In the genomic region with DNA sequence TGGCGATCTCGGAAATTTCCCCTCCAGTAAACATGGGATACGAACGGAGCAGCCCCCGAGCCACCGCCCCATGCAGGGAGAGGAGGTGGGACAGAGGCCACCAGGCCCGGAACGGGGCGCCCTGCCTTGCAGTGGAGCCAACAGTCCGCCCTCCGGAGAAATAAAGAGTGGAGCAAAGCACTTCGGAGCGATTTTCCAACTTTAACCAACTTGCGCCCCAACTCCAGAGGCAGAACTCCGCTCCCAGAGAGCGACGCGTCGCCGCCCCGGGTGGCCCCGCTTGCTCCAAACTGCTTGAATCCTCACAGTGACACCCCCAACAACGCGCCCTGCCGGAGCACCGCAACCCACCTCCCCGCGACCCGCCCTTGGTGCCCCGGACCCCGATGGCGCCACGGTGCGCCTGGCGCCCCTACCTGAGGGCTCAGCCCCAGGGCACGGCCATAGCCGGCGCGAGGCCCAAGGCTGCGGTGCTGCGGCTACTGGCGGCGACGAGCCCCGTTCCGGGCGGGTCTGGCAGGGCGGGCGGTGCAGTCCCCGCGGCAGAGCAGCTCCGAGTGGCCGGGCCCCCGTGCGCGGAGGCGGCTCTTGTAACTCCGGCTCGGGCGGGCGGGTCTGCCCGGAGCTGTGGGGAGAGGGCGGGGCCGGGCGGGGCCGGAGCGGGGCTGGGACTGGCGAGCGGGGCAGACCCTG, we compare ENCODE assay signal across 8 cellular contexts. TPM values are rescaled to one million over a fixed set of nuclear protein-coding genes. Genes with fewer than 3 reads are reported as not detected.
DNase-seq lines count a peak whose midpoint lies in the region; ATAC-seq and TF ChIP-seq lines count a peak whose summit lies in the region.

A gene with protein sequence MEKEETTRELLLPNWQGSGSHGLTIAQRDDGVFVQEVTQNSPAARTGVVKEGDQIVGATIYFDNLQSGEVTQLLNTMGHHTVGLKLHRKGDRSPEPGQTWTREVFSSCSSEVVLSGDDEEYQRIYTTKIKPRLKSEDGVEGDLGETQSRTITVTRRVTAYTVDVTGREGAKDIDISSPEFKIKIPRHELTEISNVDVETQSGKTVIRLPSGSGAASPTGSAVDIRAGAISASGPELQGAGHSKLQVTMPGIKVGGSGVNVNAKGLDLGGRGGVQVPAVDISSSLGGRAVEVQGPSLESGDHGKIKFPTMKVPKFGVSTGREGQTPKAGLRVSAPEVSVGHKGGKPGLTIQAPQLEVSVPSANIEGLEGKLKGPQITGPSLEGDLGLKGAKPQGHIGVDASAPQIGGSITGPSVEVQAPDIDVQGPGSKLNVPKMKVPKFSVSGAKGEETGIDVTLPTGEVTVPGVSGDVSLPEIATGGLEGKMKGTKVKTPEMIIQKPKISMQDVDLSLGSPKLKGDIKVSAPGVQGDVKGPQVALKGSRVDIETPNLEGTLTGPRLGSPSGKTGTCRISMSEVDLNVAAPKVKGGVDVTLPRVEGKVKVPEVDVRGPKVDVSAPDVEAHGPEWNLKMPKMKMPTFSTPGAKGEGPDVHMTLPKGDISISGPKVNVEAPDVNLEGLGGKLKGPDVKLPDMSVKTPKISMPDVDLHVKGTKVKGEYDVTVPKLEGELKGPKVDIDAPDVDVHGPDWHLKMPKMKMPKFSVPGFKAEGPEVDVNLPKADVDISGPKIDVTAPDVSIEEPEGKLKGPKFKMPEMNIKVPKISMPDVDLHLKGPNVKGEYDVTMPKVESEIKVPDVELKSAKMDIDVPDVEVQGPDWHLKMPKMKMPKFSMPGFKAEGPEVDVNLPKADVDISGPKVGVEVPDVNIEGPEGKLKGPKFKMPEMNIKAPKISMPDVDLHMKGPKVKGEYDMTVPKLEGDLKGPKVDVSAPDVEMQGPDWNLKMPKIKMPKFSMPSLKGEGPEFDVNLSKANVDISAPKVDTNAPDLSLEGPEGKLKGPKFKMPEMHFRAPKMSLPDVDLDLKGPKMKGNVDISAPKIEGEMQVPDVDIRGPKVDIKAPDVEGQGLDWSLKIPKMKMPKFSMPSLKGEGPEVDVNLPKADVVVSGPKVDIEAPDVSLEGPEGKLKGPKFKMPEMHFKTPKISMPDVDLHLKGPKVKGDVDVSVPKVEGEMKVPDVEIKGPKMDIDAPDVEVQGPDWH (N-terminal part only) (minus strand): TSS at position 563 of the 693 bp plus-strand sequence. CDS start 10,708 bp downstream, outside the sequence.

- peak within 1 kb of the TSS; percentile 82 for H3K4me3 Mint-ChIP-seq in progenitor cell of endocrine pancreas (ENCODE audit: low read depth)

- H3K27ac Mint-ChIP-seq in progenitor cell of endocrine pancreas, result peak within 1 kb of the TSS; percentile 88

- WGBS in heart right ventricle, 2 donors, result 0 to 1% methylated on average over 61 to 69 of the region's 69 CpGs

- H3K4me2 ChIP-seq in BLaER1, result peak within 1 kb of the TSS; percentile 95

- H3K36me3 ChIP-seq in BLaER1 (no peaks in the 10 kb centered on the region), heart right ventricle (peaks cover 0 to 3% (median 0%) of the 10 kb centered on the region in 9 donors)

- TF ChIP-seq CTCF in HFF-Myc (IDR thresholded peaks at IDR 0.05; ENCODE audit: low read depth, low read length, missing control alignments) (no peak), heart right ventricle (IDR thresholded peaks at IDR 0.05) (no peak), progenitor cell of endocrine pancreas (IDR thresholded peaks at IDR 0.05; ENCODE audit: unreplicated experiment) (no peak)

- intact Hi-C loops in heart right ventricle (cut with DNase I), result loop anchor here in 4 of 10 donors (1.0 to 10.0 kb wide), 4 partner anchors 38 to 152 kb away; a partner anchor contains a TSS

- peak; percentile 65 for ATAC-seq in SK-N-SH treated with all-trans-retinoic acid at 6 μM for 48 hours
- peak; percentile 46 to 78 (median 59) for ATAC-seq in heart right ventricle
- ATAC-seq in GM21737 (IDR thresholded peaks at IDR 0.05; ENCODE audit: unreplicated experiment), result no peak

- peaks cover 56% of the 10 kb centered on the region for H3K4me1 ChIP-seq in BLaER1
- peaks cover 25 to 80% (median 66%) of the 10 kb centered on the region in 9 donors for H3K4me1 ChIP-seq in heart right ventricle

- no peak within 1 kb of the TSS for H3K9ac ChIP-seq in BLaER1

- no peaks in the 10 kb centered on the region for H3K9me3 ChIP-seq in BLaER1
- H3K9me3 ChIP-seq in heart right ventricle, result no peaks in the 10 kb centered on the region

- DNase-seq in HFF-Myc (ENCODE audit: extremely low read depth, low read depth) (no peak), amniotic stem cell (lab: John Stamatoyannopoulos, UW) (peak; percentile 53), heart right ventricle (peak; percentile 86 to 91), progenitor cell of endocrine pancreas (ENCODE audit: low spot score, unreplicated experiment) (peak; percentile 61), HPDE6-E6E7 (ENCODE audit: extremely low spot score) (no peak)

- no peaks in the 10 kb centered on the region for H3K36me3 Mint-ChIP-seq in progenitor cell of endocrine pancreas (ENCODE audit: insufficient read depth)

- no peak within 1 kb of the TSS for H3K27ac ChIP-seq in BLaER1
- peak within 1 kb of the TSS; percentile 98 to 100 (median 100) for H3K27ac ChIP-seq in heart right ventricle

- peak within 1 kb of the TSS; percentile 66 for H3K4me3 ChIP-seq in BLaER1
- H3K4me3 ChIP-seq in HFF-Myc (replicated peaks; ENCODE audit: low read depth, low read length), result peak within 1 kb of the TSS; percentile 99
- peak within 1 kb of the TSS; percentile 72 to 100 (median 99) for H3K4me3 ChIP-seq in heart right ventricle

- H4K20me1 ChIP-seq in BLaER1, result peaks cover 48% of the 10 kb centered on the region

- peaks cover 33% of the 10 kb centered on the region for H3K4me1 Mint-ChIP-seq in progenitor cell of endocrine pancreas (ENCODE audit: low read depth)

- H3K9me3 Mint-ChIP-seq in progenitor cell of endocrine pancreas (ENCODE audit: low read depth), result no peaks in the 10 kb centered on the region

- H3K27me3 Mint-ChIP-seq in progenitor cell of endocrine pancreas, result peaks cover 46% of the 10 kb centered on the region

- H3K27me3 ChIP-seq in BLaER1, result peaks cover 77% of the 10 kb centered on the region
- H3K27me3 ChIP-seq in heart right ventricle, result peaks cover 0 to 6% (median 0%) of the 10 kb centered on the region in 7 donors

TF ChIP-seq in SK-N-SH treated with all-trans-retinoic acid at 6 μM for 48 hours, 23 proteins besides CTCF, POLR2A, EP300 and RAD21 (continues in another document):
- TF ChIP-seq ZNF70 (CRISPR knock-in tag; IDR thresholded peaks at IDR 0.05) (no peak), ARNTL (CRISPR knock-in tag; IDR thresholded peaks at IDR 0.05; ENCODE audit: borderline replicate concordance, low read depth) (no peak), ZFP30 (CRISPR knock-in tag; IDR thresholded peaks at IDR 0.05) (no peak), BACH2 (CRISPR knock-in tag; IDR thresholded peaks at IDR 0.05; ENCODE audit: borderline replicate concordance) (no peak), SNAI2 (CRISPR knock-in tag; IDR thresholded peaks at IDR 0.05) (no peak), ZNF8 (CRISPR knock-in tag; IDR thresholded peaks at IDR 0.05) (no peak), OSR1 (CRISPR knock-in tag; IDR thresholded peaks at IDR 0.05) (no peak), ZFP3 (CRISPR knock-in tag; IDR thresholded peaks at IDR 0.05) (no peak), GLIS3 (CRISPR knock-in tag; IDR thresholded peaks at IDR 0.05) (no peak), TOX (CRISPR knock-in tag; IDR thresholded peaks at IDR 0.05; ENCODE audit: borderline replicate concordance) (no peak), CSDC2 (CRISPR knock-in tag; IDR thresholded peaks at IDR 0.05) (no peak), RARB (CRISPR knock-in tag; IDR thresholded peaks at IDR 0.05) (no peak)
- TF ChIP-seq, protein P1, sequence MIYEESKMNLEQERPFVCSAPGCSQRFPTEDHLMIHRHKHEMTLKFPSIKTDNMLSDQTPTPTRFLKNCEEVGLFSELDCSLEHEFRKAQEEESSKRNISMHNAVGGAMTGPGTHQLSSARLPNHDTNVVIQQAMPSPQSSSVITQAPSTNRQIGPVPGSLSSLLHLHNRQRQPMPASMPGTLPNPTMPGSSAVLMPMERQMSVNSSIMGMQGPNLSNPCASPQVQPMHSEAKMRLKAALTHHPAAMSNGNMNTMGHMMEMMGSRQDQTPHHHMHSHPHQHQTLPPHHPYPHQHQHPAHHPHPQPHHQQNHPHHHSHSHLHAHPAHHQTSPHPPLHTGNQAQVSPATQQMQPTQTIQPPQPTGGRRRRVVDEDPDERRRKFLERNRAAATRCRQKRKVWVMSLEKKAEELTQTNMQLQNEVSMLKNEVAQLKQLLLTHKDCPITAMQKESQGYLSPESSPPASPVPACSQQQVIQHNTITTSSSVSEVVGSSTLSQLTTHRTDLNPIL (CRISPR knock-in tag; IDR thresholded peaks at IDR 0.05; ENCODE audit: low read depth), result no peak
- TF ChIP-seq, protein P2, sequence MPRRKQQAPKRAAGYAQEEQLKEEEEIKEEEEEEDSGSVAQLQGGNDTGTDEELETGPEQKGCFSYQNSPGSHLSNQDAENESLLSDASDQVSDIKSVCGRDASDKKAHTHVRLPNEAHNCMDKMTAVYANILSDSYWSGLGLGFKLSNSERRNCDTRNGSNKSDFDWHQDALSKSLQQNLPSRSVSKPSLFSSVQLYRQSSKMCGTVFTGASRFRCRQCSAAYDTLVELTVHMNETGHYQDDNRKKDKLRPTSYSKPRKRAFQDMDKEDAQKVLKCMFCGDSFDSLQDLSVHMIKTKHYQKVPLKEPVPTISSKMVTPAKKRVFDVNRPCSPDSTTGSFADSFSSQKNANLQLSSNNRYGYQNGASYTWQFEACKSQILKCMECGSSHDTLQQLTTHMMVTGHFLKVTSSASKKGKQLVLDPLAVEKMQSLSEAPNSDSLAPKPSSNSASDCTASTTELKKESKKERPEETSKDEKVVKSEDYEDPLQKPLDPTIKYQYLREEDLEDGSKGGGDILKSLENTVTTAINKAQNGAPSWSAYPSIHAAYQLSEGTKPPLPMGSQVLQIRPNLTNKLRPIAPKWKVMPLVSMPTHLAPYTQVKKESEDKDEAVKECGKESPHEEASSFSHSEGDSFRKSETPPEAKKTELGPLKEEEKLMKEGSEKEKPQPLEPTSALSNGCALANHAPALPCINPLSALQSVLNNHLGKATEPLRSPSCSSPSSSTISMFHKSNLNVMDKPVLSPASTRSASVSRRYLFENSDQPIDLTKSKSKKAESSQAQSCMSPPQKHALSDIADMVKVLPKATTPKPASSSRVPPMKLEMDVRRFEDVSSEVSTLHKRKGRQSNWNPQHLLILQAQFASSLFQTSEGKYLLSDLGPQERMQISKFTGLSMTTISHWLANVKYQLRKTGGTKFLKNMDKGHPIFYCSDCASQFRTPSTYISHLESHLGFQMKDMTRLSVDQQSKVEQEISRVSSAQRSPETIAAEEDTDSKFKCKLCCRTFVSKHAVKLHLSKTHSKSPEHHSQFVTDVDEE (CRISPR knock-in tag; IDR thresholded peaks at IDR 0.05), result no peak

RNA-seq across cellular contexts. Expression of the gene that starts here (rescaled TPM):
- total RNA-seq in heart right ventricle, result 100 to 1,000 TPM; 259 to 447 (median 386) TPM
- 100 to 1,000 TPM; 101 to 113 TPM for polyA plus RNA-seq in heart right ventricle
- total RNA-seq in progenitor cell of endocrine pancreas, result 27.2 and 39.8 TPM in 2 replicates

Comparison
In these comparisons a context has a peak if more than half of its experiments do, and no peak if none do; other contexts are left out.
1. DNase-seq: peak in amniotic stem cell (single experiment), heart right ventricle (2 of 2) and progenitor cell of endocrine pancreas (single experiment); none in HFF-Myc (single experiment) and HPDE6-E6E7 (single experiment).
2. Peak in every context shown above with its lines, with median percentiles within 50 percentile points of each other: H3K4me3 ChIP-seq.